ENCODE assay signal across 26 cellular contexts in genomic region chr12:11786638-11787365, GRCh38.
DNase-seq lines count a peak whose midpoint lies in the region; ATAC-seq, FAIRE-seq and TF ChIP-seq lines count a peak whose summit lies in the region.
"Had no signal": no experiment of that assay in that cellular context is flagged by ENCODE, and none has a peak within 500 bp of the region (broad histone marks: within the 10 kb centered on the region; RNA-seq: fewer than 3 reads in every experiment).

No MANE protein-coding gene starts in this region.

- H3K9me3 ChIP-seq in cardiac muscle cell (ENCODE audit: low read depth) (no peaks in the 10 kb centered on the region), gastroesophageal sphincter (no peaks in the 10 kb centered on the region), stomach smooth muscle (ENCODE audit: control insufficient read depth in 2 of 2, low read length in 2 of 2) (no peaks in the 10 kb centered on the region), pancreas (no peaks in the 10 kb centered on the region)
- H3K9me3 ChIP-seq: lower lobe of right lung, MG63 had no signal

- intact Hi-C loops in Right ventricle myocardium inferior (cut with DNase I) = no loop called here
- intact Hi-C loops in pancreas (cut with DNase I) = no loop called here

- TF ChIP-seq CTCF in cardiac muscle cell (IDR thresholded peaks at IDR 0.05; ENCODE audit: low read depth, low read length) = no peak
- no peak for TF ChIP-seq CTCF in gastroesophageal sphincter (IDR thresholded peaks at IDR 0.05)
- TF ChIP-seq CTCF in pancreas (IDR thresholded peaks at IDR 0.05) = no peak

- TF ChIP-seq POLR2A in gastroesophageal sphincter (IDR thresholded peaks at IDR 0.05) = no peak

- no peak for DNase-seq in cardiac muscle cell (ENCODE audit: low read depth in 1 of 2, low spot score in 1 of 2)
- DNase-seq in Right ventricle myocardium inferior (ENCODE audit: missing footprints) = no peak
- DNase-seq in NCI-H2227 (lab: John Stamatoyannopoulos, UW; ENCODE audit: unreplicated experiment) = peak; percentile 41
- DNase-seq in pancreas = no peak
- no peak for DNase-seq in activated T-cell treated with anti-CD3 and anti-CD28 coated beads, Interleukin-2, amount 50 U/mL, for 48 hours
- no peak for DNase-seq in foreskin melanocyte
- DNase-seq: activated CD4-positive, alpha-beta T cell treated with anti-CD3 and anti-CD28 coated beads, Interleukin-2, amount 10 ng/mL, durations not matched to agents 24 days and 14 days; activated naive CD8-positive, alpha-beta T cell treated with anti-CD3 and anti-CD28 coated beads, Interleukin-2, amount 50 U/mL, for 24 hours; activated T-cell treated with anti-CD3 and anti-CD28 coated beads, Interleukin-2, amount 50 U/mL, for 4 hours; KBM-7; lower lobe of right lung; MG63; NCI-H146; NCI-H345; PC-3; retina; stimulated activated CD4-positive, alpha-beta T cell treated with anti-CD3 and anti-CD28 coated beads, Interleukin-12 subunit alpha, Interleukin-12 subunit beta, amount 100 ng/mL, for 4 hours; stimulated activated CD4-positive, alpha-beta T cell treated with anti-CD3 and anti-CD28 coated beads, Interleukin-4, amount 100 ng/mL, for 24 hours; WERI-Rb-1 had no signal

- no peak overlapping the region for H3K9ac ChIP-seq in stomach smooth muscle (ENCODE audit: low read length in 2 of 2)

- H3K4me1 ChIP-seq in cardiac muscle cell (ENCODE audit: low read depth) = peaks cover 42% of the 10 kb centered on the region
- peaks cover 4 to 79% (median 12%) of the 10 kb centered on the region in 3 donors for H3K4me1 ChIP-seq in gastroesophageal sphincter
- H3K4me1 ChIP-seq in stomach smooth muscle (ENCODE audit: control insufficient read depth, insufficient read depth, low read length) = peaks cover 17% of the 10 kb centered on the region
- H3K4me1 ChIP-seq in pancreas = no peaks in the 10 kb centered on the region

- H3K36me3 ChIP-seq in cardiac muscle cell = no peaks in the 10 kb centered on the region
- H3K36me3 ChIP-seq in gastroesophageal sphincter = no peaks in the 10 kb centered on the region
- H3K36me3 ChIP-seq in stomach smooth muscle (ENCODE audit: control insufficient read depth in 2 of 2, insufficient read depth in 2 of 2, low read length in 2 of 2) = no peaks in the 10 kb centered on the region
- no peaks in the 10 kb centered on the region for H3K36me3 ChIP-seq in pancreas
- H3K36me3 ChIP-seq: lower lobe of right lung, MG63, WERI-Rb-1 had no signal

- H3K4me3 ChIP-seq in cardiac muscle cell (no peak overlapping the region), gastroesophageal sphincter (no peak overlapping the region), stomach smooth muscle (ENCODE audit: low read length in 2 of 2) (no peak overlapping the region), pancreas (no peak overlapping the region)
- H3K4me3 ChIP-seq: lower lobe of right lung, MG63 had no signal

- H3K27ac ChIP-seq in cardiac muscle cell = peak overlapping the region; percentile 83
- H3K27ac ChIP-seq in gastroesophageal sphincter = peak overlapping the region; percentile 43 to 91 (median 76)
- H3K27ac ChIP-seq in stomach smooth muscle (ENCODE audit: low read length) = peak overlapping the region; percentile 38
- H3K27ac ChIP-seq in pancreas = no peak overlapping the region
- H3K27ac ChIP-seq: lower lobe of right lung had no signal

- no peak for FAIRE-seq in pancreas (lab: Jason Lieb, UNC)
- FAIRE-seq: GM12892, keratinocyte had no signal

- ATAC-seq in Right ventricle myocardium inferior (no peak), gastroesophageal sphincter (no peak), pancreas (no peak)
- ATAC-seq: activated naive CD8-positive, alpha-beta T cell treated with anti-CD3 and anti-CD28 coated beads, Interleukin-2, amount 50 U/mL, for 24 hours; activated T-cell treated with anti-CD3 and anti-CD28 coated beads, Interleukin-2, amount 50 U/mL, for 4 hours; HCT116; lower lobe of right lung; natural killer cell treated with Interleukin-12 subunit alpha and Interleukin-12 subunit beta and Interleukin-15 and Interleukin-18, amount 100 ng/mL, for 72 hours; PC-3; stimulated activated effector memory CD8-positive, alpha-beta T cell treated with anti-CD3 and anti-CD28 coated beads, Interleukin-12 subunit alpha, Interleukin-12 subunit beta, amount 100 ng/mL, for 72 hours had no signal

- 67 to 71% methylated on average over 4 to 5 of the region's 5 CpGs for WGBS in gastroesophageal sphincter (ENCODE audit: low coverage in 1 of 2), 2 donors
- 85 to 86% methylated on average over 5 of the region's 5 CpGs for WGBS in pancreas, 2 donors

- TF ChIP-seq EP300 in gastroesophageal sphincter (IDR thresholded peaks at IDR 0.05) = no peak

- no peaks in the 10 kb centered on the region for H3K27me3 ChIP-seq in cardiac muscle cell
- no peaks in the 10 kb centered on the region for H3K27me3 ChIP-seq in gastroesophageal sphincter
- no peaks in the 10 kb centered on the region for H3K27me3 ChIP-seq in stomach smooth muscle (ENCODE audit: control insufficient read depth in 1 of 2, insufficient read depth in 2 of 2, low read length in 2 of 2)
- H3K27me3 ChIP-seq in pancreas = no peaks in the 10 kb centered on the region
- H3K27me3 ChIP-seq: MG63 had no signal

Comparison
In these comparisons a context has a peak if more than half of its experiments do, and no peak if none do; other contexts are left out.
1. H3K27ac ChIP-seq: peak in cardiac muscle cell (single experiment), gastroesophageal sphincter (4 of 4) and stomach smooth muscle (single experiment); none in pancreas (0 of 4).